In genomic region chr17:29718446-29719039, GRCh38 we compare ENCODE assay signal across 1 cellular context.
TF ChIP-seq lines count a peak whose summit lies in the region.

No MANE protein-coding gene starts in this region.

TF ChIP-seq in WTC11, 78 proteins besides CTCF, POLR2A, EP300 and RAD21 (continued from another document):
- TF ChIP-seq PREB (CRISPR knock-in tag; IDR thresholded peaks at IDR 0.05; ENCODE audit: borderline replicate concordance) (no peak), NR1H2 (CRISPR knock-in tag; IDR thresholded peaks at IDR 0.05) (no peak), ZNF281 (CRISPR knock-in tag; IDR thresholded peaks at IDR 0.05) (no peak), ATF3 (CRISPR knock-in tag; conservative IDR thresholded peaks at IDR 0.05) (no peak), SMAD4 (CRISPR knock-in tag; IDR thresholded peaks at IDR 0.05) (no peak), ZNF263 (CRISPR knock-in tag; IDR thresholded peaks at IDR 0.05; ENCODE audit: low read depth) (no peak)
TF ChIP-seq in WTC11: peak in this region for 0.
